19 cellular contexts compared by ENCODE assay signal in the genomic region with DNA sequence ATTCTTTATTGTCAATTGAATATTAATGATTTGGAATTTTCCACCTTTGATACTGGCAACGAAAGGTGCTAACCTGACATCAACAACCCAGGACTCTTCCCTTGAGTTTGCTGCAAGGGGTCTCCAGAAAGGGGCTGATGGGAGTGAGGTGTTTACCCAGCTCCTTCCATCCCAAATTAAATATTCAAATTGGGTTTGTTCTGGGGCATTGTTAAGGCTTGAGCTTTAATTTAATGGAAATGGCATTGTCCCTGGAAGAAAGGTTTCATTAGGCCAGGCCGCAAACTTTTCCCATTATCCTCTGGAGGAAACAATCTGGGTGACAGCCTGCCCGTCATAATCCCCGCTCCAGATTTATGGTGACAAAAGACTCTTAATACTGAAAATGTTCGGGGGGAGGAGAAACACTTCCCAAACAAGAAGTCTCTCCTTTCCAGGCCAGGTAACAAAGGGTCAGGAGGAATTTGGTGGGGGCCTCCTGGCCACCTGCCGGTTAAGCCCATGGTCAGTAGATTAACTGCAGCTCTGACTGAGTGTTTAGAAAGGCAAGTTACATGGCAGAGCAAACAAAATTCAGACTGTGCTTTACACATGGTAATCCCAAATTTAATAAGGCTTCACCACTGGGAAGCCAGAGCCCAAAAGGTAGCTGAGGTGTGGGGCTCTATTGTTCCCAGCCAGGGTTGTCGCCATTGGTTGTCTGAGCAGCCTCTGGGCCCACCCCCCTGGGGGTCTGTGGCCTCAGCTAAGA.
DNase-seq lines count a peak whose midpoint lies in the region; ATAC-seq and TF ChIP-seq lines count a peak whose summit lies in the region.
"Had no signal": no experiment of that assay in that cellular context is flagged by ENCODE, and none has a peak within 500 bp of the region (broad histone marks: within the 10 kb centered on the region; RNA-seq: fewer than 3 reads in every experiment).

No MANE protein-coding gene starts in this region.

- no peak overlapping the region for H3T11ph ChIP-seq in H9 (ENCODE audit: low read length)

- H3K27me3 Mint-ChIP-seq in H9 (ENCODE audit: low read depth) (peaks cover 11% of the 10 kb centered on the region), WTC11 (ENCODE audit: low read depth) (no peaks in the 10 kb centered on the region; the same call in none of the 2 replicates)

- H3K9me3 ChIP-seq in H9 (ENCODE audit: control insufficient read depth, low read depth, low read length) (no peaks in the 10 kb centered on the region), iPS-18c (ENCODE audit: control insufficient read depth, insufficient read depth, low read length) (no peaks in the 10 kb centered on the region), PC-3 (ENCODE audit: low read length) (no peaks in the 10 kb centered on the region), gastroesophageal sphincter (no peaks in the 10 kb centered on the region)

- ATAC-seq in WTC11 (peak; percentile 81), PC-3 (no peak), gastroesophageal sphincter (no peak), HG03432 (IDR thresholded peaks at IDR 0.05; ENCODE audit: unreplicated experiment) (no peak)
- ATAC-seq: CD8-positive, alpha-beta T cell; SK-N-SH treated with all-trans-retinoic acid at 6 μM for 48 hours had no signal

- H3K9ac ChIP-seq in H9 (ENCODE audit: extremely low read depth, insufficient read length, low read length) (no peak overlapping the region), PC-3 (ENCODE audit: low read length) (no peak overlapping the region)
- H3K9ac ChIP-seq: BLaER1 treated with 17β-estradiol and CSF1 and Interleukin-3, amounts not matched to agents 10 nM and 100 nM had no signal

- no peak overlapping the region for H4K91ac ChIP-seq in H9 (ENCODE audit: insufficient read length, low read depth, low read length)

- H3K9me2 ChIP-seq in PC-3 (replicated peaks; ENCODE audit: low read length): no peaks in the 10 kb centered on the region

- BruUV-seq in PC-3 (replicated peaks; lab: Mats Ljungman, UMichigan): no TSS peak

- H3K36me3 Mint-ChIP-seq in H9 (ENCODE audit: insufficient read depth in 1 of 3, low read depth in 3 of 3): peaks cover 4 to 27% (median 5%) of the 10 kb centered on the region in 3 experiments; a peak in 6 of 7 replicates
- H3K36me3 Mint-ChIP-seq in WTC11: peaks cover 7% of the 10 kb centered on the region
- H3K36me3 Mint-ChIP-seq: CD8-positive, alpha-beta T cell had no signal

- H3K4me1 ChIP-seq in H9 (ENCODE audit: insufficient read depth, low read length) (peaks cover 3% of the 10 kb centered on the region; the same call in 1 of the 2 replicates), PC-3 (ENCODE audit: insufficient read depth, low read length) (no peaks in the 10 kb centered on the region), gastroesophageal sphincter (no peaks in the 10 kb centered on the region)

- no peak for TF ChIP-seq EP300 in gastroesophageal sphincter (IDR thresholded peaks at IDR 0.05)

- CTCF ChIA-PET in WTC11 (lab: Charles Lee) (interaction anchor here (0.5 to 2.0 kb wide), 13 partner anchors 10 to 399 kb away, joined by 3 to 18 read pairs (median 4); no protein-coding TSS in a partner anchor), PC-3 (lab: Charles Lee) (no interaction called here)

- H3K27me3 ChIP-seq in H9 (ENCODE audit: insufficient read depth, low read length) (no peaks in the 10 kb centered on the region), PC-3 (ENCODE audit: low read length) (peaks cover 4% of the 10 kb centered on the region; the same call in 1 of the 2 replicates), gastroesophageal sphincter (peaks cover 23% of the 10 kb centered on the region)
- H3K27me3 ChIP-seq: BLaER1 treated with 17β-estradiol and CSF1 and Interleukin-3, amounts not matched to agents 10 nM and 100 nM had no signal

- H3K79me2 ChIP-seq in H9 (ENCODE audit: insufficient read depth, low read length): no peaks in the 10 kb centered on the region
- no peaks in the 10 kb centered on the region for H3K79me2 ChIP-seq in PC-3 (ENCODE audit: low read length)

- POLR2A ChIA-PET in WTC11 (lab: Charles Lee): interaction anchor here (0.7 to 1.9 kb wide), 6 partner anchors 11 to 429 kb away, joined by 3 to 26 read pairs (median 4); partner anchors contain the start of genes CAMKMT and PREPL
- POLR2A ChIA-PET in PC-3 (lab: Charles Lee; ENCODE audit: unreplicated experiment): no interaction called here

- H2AFZ ChIP-seq in H9 (ENCODE audit: low read length) (no peak overlapping the region), PC-3 (ENCODE audit: low read length) (no peak overlapping the region)

- H4K20me1 ChIP-seq in H9 (ENCODE audit: control insufficient read depth, insufficient read depth, insufficient read length) (no peaks in the 10 kb centered on the region), PC-3 (ENCODE audit: low read length) (no peaks in the 10 kb centered on the region)
- H4K20me1 ChIP-seq: BLaER1 treated with 17β-estradiol and CSF1 and Interleukin-3, amounts not matched to agents 10 nM and 100 nM had no signal

- H3K23me2 ChIP-seq in H9 (ENCODE audit: insufficient read length, low read depth, low read length, poor library complexity, severe bottlenecking): no peaks in the 10 kb centered on the region

- no peak overlapping the region for H3K4ac ChIP-seq in H9 (ENCODE audit: low read depth, low read length)

- H3K27ac ChIP-seq in H9 (ENCODE audit: insufficient read length, low read depth, low read length) (peak overlapping the region; percentile 35), PC-3 (ENCODE audit: low read length) (no peak overlapping the region), gastroesophageal sphincter (no peak overlapping the region)
- H3K27ac ChIP-seq: BLaER1 treated with 17β-estradiol and CSF1 and Interleukin-3, amounts not matched to agents 10 nM and 100 nM; HL-60 had no signal

- H3K4me3 Mint-ChIP-seq in H9 (peak overlapping the region; percentile 10 to 33; a peak in 3 of 5 replicates), WTC11 (no peak overlapping the region)
- H3K4me3 Mint-ChIP-seq: CD8-positive, alpha-beta T cell had no signal

- no peak overlapping the region for H2BK15ac ChIP-seq in H9 (ENCODE audit: low read depth, low read length)

- intact Hi-C loops in PC-3 (cut with micrococcal nuclease): no loop called here

- DNase-seq in H9 (peak; percentile 50), WTC11 (ENCODE audit: low spot score) (no peak), PC-3 (no peak), amygdala (lab: John Stamatoyannopoulos, UW) (no peak)
- DNase-seq: Calu3; CD8-positive, alpha-beta T cell; NCI-H1092 treated with DMSO at 0.1 percent for 48 hours; NCI-H146; NCI-H2081; NCI-H2171 treated with DMSO at 0.1 percent for 48 hours; NCI-H446; NCI-H526 treated with DMSO at 0.1 percent for 48 hours; SHP77 treated with DMSO at 0.1 percent for 48 hours had no signal

- no peak overlapping the region for H4K5ac ChIP-seq in H9 (ENCODE audit: insufficient read length, low read depth, low read length)

- H2BK5ac ChIP-seq in H9 (ENCODE audit: insufficient read length, low read length): no peak overlapping the region

- no peak overlapping the region for H2BK120ac ChIP-seq in H9 (ENCODE audit: low read depth, low read length, poor library complexity, severe bottlenecking)

- no peak overlapping the region for H3K23ac ChIP-seq in H9 (ENCODE audit: insufficient read length, low read depth, low read length)

- H3K9me3 Mint-ChIP-seq in H9 (peaks cover 10 to 18% of the 10 kb centered on the region in 2 experiments), WTC11 (peaks cover 16% of the 10 kb centered on the region)

- TF ChIP-seq CTCF in H9 (conservative IDR thresholded peaks at IDR 0.05) (0 out of 3 replicates have a peak, but pooled peaks have one; percentile 19), WTC11 (IDR thresholded peaks at IDR 0.05) (no peak), PC-3 (conservative IDR thresholded peaks at IDR 0.05; ENCODE audit: low read depth, low read length) (no peak), gastroesophageal sphincter (IDR thresholded peaks at IDR 0.05) (no peak)

- no peak overlapping the region for H3K14ac ChIP-seq in H9 (ENCODE audit: insufficient read depth, low read length)

- H4K8ac ChIP-seq in H9 (replicated peaks; ENCODE audit: insufficient read length, low read depth, low read length): no peak overlapping the region

- no peak overlapping the region for H3K56ac ChIP-seq in H9 (ENCODE audit: insufficient read length, low read depth, low read length)

- H3K18ac ChIP-seq in H9 (ENCODE audit: insufficient read length, low read depth, low read length): no peak overlapping the region

- no peak overlapping the region for H2BK20ac ChIP-seq in H9 (ENCODE audit: low read depth, low read length, poor library complexity, severe bottlenecking)

- no peak overlapping the region for H2AK5ac ChIP-seq in H9 (ENCODE audit: insufficient read length, low read length)

- H3K27ac Mint-ChIP-seq in H9 (peak overlapping the region; percentile 93 to 99 (median 98)), WTC11 (peak overlapping the region; percentile 26)
- H3K27ac Mint-ChIP-seq: CD8-positive, alpha-beta T cell had no signal

- no peak overlapping the region for H3K4me2 ChIP-seq in H9 (ENCODE audit: insufficient read depth, insufficient read length, low read length)
- H3K4me2 ChIP-seq in PC-3 (ENCODE audit: low read length): no peak overlapping the region

- H3F3A ChIP-seq in PC-3 (ENCODE audit: low read length, unreplicated experiment): no peaks in the 10 kb centered on the region

- peak overlapping the region; percentile 16; the same call in 1 of the 2 replicates for H3K4me3 ChIP-seq in iPS-18c (ENCODE audit: insufficient read depth, low read depth, low read length)
- H3K4me3 ChIP-seq in PC-3 (ENCODE audit: low read length): no peak overlapping the region
- H3K4me3 ChIP-seq in gastroesophageal sphincter: no peak overlapping the region
- H3K4me3 ChIP-seq: BLaER1 treated with 17β-estradiol and CSF1 and Interleukin-3, amounts not matched to agents 10 nM and 100 nM had no signal

- H3K36me3 ChIP-seq in PC-3 (ENCODE audit: low read depth, low read length) (no peaks in the 10 kb centered on the region), gastroesophageal sphincter (no peaks in the 10 kb centered on the region)
- H3K36me3 ChIP-seq: BLaER1 treated with 17β-estradiol and CSF1 and Interleukin-3, amounts not matched to agents 10 nM and 100 nM had no signal

- H3K4me1 Mint-ChIP-seq in H9: peaks cover 52 to 55% of the 10 kb centered on the region in 2 experiments
- H3K4me1 Mint-ChIP-seq in WTC11: peaks cover 42% of the 10 kb centered on the region

- H3K79me1 ChIP-seq in H9 (ENCODE audit: insufficient read depth, low read depth, low read length, poor library complexity, severe bottlenecking): no peaks in the 10 kb centered on the region

- no peak for TF ChIP-seq POLR2A in gastroesophageal sphincter (IDR thresholded peaks at IDR 0.05)

- H2BK12ac ChIP-seq in H9 (ENCODE audit: insufficient read length, low read depth, low read length): no peak overlapping the region

- no CpG with 5 or more reads among the region's 7 CpGs for WGBS in H9 (ENCODE audit: extremely low coverage, insufficient read length, low lambda C conversion rate)
- 43 to 59% methylated on average over 3 to 7 of the region's 7 CpGs for WGBS in gastroesophageal sphincter (ENCODE audit: low coverage in 1 of 2), 2 donors

TF ChIP-seq in WTC11, 78 proteins besides CTCF, POLR2A, EP300 and RAD21 (continues in another document):
- TF ChIP-seq SP1 (CRISPR knock-in tag; conservative IDR thresholded peaks at IDR 0.05): 0 out of 2 replicates have a peak, but pooled peaks have one; percentile 20
- TF ChIP-seq ZNF423 (CRISPR knock-in tag; IDR thresholded peaks at IDR 0.05): peak; percentile 58; the same call in 1 of the 2 replicates
